ENCODE assay signal across 13 cellular contexts in the genomic region with DNA sequence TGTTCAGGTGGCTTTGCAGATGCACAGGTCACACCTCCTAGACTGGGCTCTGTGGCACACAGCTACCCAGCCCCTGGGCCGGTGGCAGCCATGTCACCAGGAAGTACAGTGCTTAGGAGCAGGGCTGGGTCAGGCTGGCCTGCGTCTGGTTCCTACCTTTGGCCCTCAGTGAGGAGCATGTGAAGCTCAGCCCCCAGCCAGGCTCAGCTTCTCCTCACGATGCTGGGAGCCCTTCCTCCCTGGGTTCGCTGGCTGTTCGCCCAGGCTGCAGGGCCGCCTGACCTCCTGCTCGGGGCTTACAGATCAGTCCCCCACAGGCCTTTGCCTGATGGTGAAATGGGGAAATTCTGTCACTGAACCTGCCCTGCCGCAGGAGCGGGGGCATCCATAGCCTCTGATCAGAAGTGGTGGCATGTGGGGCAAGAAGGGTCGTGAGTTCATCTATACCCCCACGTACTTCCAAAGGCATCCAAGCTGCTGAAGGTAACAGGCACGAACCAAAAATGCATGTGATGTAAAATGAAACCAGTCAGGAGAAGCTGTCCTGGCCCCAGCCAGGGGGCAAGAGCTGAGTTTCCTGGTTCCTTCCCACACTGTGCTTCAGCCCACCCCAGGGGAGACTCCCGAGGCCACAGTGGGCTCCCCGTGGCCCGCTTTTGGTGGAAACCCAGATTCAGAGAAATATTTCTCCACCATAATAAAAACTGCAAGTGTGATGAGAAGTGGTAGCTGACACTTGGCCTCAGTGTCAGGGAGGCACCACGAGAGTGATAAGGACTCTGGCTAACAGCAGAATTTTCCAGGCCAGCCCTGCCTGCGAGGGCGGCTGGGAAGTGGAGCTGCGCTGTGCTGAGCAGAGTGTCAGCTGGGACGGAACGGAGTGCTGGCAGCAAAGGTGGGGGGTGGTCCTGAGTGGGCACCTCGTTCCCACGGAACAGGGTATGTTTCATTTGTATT. TPM values are rescaled to one million over a fixed set of nuclear protein-coding genes. Genes with fewer than 3 reads are reported as not detected.
DNase-seq lines count a peak whose midpoint lies in the region; ATAC-seq and TF ChIP-seq lines count a peak whose summit lies in the region.
"Had no signal": no experiment of that assay in that cellular context is flagged by ENCODE, and none has a peak within 500 bp of the region (broad histone marks: within the 10 kb centered on the region; RNA-seq: fewer than 3 reads in every experiment).

No MANE protein-coding gene starts in this region.

- no peak overlapping the region for H3K4me3 ChIP-seq in HL-60 (replicated peaks; ENCODE audit: insufficient read depth, low read length)
- no peak overlapping the region for H3K4me3 ChIP-seq in mucosa of descending colon
- H3K4me3 ChIP-seq in HAP-1, result no peak overlapping the region
- H3K4me3 ChIP-seq: esophagus muscularis mucosa had no signal

- intact Hi-C loops in mucosa of descending colon (cut with DNase I, micrococcal nuclease), result no loop called here

- H3K36me3 Mint-ChIP-seq in brain, result peaks cover 6% of the 10 kb centered on the region

- H3K4me3 Mint-ChIP-seq in brain, result no peak overlapping the region

- peak; percentile 19 for ATAC-seq in mucosa of descending colon

- H3K27ac ChIP-seq in HL-60 (replicated peaks), result peak overlapping the region; percentile 32
- H3K27ac ChIP-seq: ascending aorta, esophagus muscularis mucosa, parathyroid adenoma had no signal

- peak overlapping the region in 3 of 5 experiments; percentile 45 to 93 (median 92) for H3K27ac Mint-ChIP-seq in brain

- H3K9me3 Mint-ChIP-seq in brain, result no peaks in the 10 kb centered on the region
- H3K9me3 Mint-ChIP-seq: CD8-positive, alpha-beta memory T cell had no signal

- H3K27me3 ChIP-seq in HL-60 (ENCODE audit: insufficient read depth, poor library complexity, severe bottlenecking) (no peaks in the 10 kb centered on the region), HAP-1 (ENCODE audit: low read depth) (no peaks in the 10 kb centered on the region)
- H3K27me3 ChIP-seq: ascending aorta, esophagus muscularis mucosa had no signal

- in situ Hi-C loops in HAP-1 (cut with MboI; ENCODE audit: low sequenced_read_pairs), result no loop called here

- H3K9me3 ChIP-seq in mucosa of descending colon (no peaks in the 10 kb centered on the region), HAP-1 (no peaks in the 10 kb centered on the region)
- H3K9me3 ChIP-seq: ascending aorta, esophagus muscularis mucosa had no signal

- H3K4me1 ChIP-seq in mucosa of descending colon (ENCODE audit: low read depth) (peaks cover 11% of the 10 kb centered on the region), HAP-1 (peaks cover 2% of the 10 kb centered on the region; the same call in 1 of the 2 replicates)
- H3K4me1 ChIP-seq: parathyroid adenoma had no signal

- H3K36me3 ChIP-seq in mucosa of descending colon (ENCODE audit: low read depth), result no peaks in the 10 kb centered on the region
- peaks cover 11% of the 10 kb centered on the region for H3K36me3 ChIP-seq in HAP-1 (replicated peaks)

- no peaks in the 10 kb centered on the region for H3K27me3 Mint-ChIP-seq in brain
- H3K27me3 Mint-ChIP-seq: CD8-positive, alpha-beta memory T cell had no signal

- TF ChIP-seq CTCF in HL-60 (IDR thresholded peaks at IDR 0.05; ENCODE audit: insufficient read depth, low read length), result no peak
- TF ChIP-seq CTCF in brain (conservative IDR thresholded peaks at IDR 0.05), result no peak
- TF ChIP-seq CTCF in mucosa of descending colon (IDR thresholded peaks at IDR 0.05), result no peak

- DNase-seq in Ammon's horn (ENCODE audit: low spot score), result peak; percentile 64
- peak in 1 of 2 experiments; percentile 42 for DNase-seq in HL-60 (ENCODE audit: low read depth in 1 of 2, low spot score in 1 of 2)
- DNase-seq in mucosa of descending colon, result no peak
- DNase-seq in NCI-H2171 (lab: John Stamatoyannopoulos, UW), result no peak
- no peak for DNase-seq in HAP-1 (ENCODE audit: low spot score in 2 of 2)
- no peak for DNase-seq in activated CD4-positive, CD25-positive, alpha-beta regulatory T cell treated with anti-CD3 and anti-CD28 coated beads, Interleukin-2, amount 50 U/mL, for 72 hours
- DNase-seq in A172 (ENCODE audit: low spot score), result no peak
- DNase-seq: NCI-H146 had no signal

- peaks cover 57% of the 10 kb centered on the region for H3K4me1 Mint-ChIP-seq in brain

RNA-seq across cellular contexts. Expression of gene SPATA2, which starts 22.8 kb away (rescaled TPM):
- 16.6 TPM for polyA plus RNA-seq in brain (ENCODE audit: insufficient read depth, low read depth, low replicate concordance)
- 10 to 100 TPM; 16.2 to 24.1 (median 20.2) TPM for total RNA-seq in mucosa of descending colon
- total RNA-seq in A172 (2014; rRNA removed; shearing (Covaris generic)), result 3.4 and 4.5 TPM in 2 replicates

RNA-seq across cellular contexts. Expression of gene RNF114, which starts 43.7 kb away (rescaled TPM):
- 82.0 TPM for polyA plus RNA-seq in brain (ENCODE audit: insufficient read depth, low read depth, low replicate concordance)
- total RNA-seq in mucosa of descending colon, result 10 to 100 TPM; 81.3 to 89.0 (median 88.2) TPM
- 133 and 179 TPM in 2 replicates for total RNA-seq in A172 (2014; rRNA removed; shearing (Covaris generic))
